ENCODE assay signal across 23 cellular contexts in the genomic region with DNA sequence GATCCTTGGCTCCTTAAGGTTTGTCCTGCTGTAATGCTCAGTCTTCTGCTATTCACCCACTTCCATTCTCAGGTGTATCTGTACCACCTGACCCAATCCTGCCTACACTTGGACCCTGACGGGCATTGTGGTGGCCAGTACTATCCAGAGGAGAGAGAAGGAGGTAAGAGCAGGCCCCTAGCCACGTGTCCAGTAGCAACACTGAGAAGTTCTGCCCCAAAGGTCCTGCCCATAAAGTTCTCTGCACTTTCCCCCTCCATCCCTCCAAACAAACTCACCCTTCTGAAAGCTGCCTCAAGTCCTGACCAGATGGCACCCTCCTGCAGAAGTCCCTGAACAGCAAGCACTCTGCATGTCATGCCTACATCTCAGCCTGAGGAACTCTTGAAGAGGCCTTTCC.
"Had no signal": no experiment of that assay in that cellular context is flagged by ENCODE, and none has a peak within 500 bp of the region (broad histone marks: within the 10 kb centered on the region; RNA-seq: fewer than 3 reads in every experiment).

No MANE protein-coding gene starts in this region.

- H3K36me3 Mint-ChIP-seq: neural progenitor cell; stimulated activated effector memory CD8-positive, alpha-beta T cell treated with anti-CD3 and anti-CD28 coated beads, Interleukin-12 subunit alpha, Interleukin-12 subunit beta, amount 100 ng/mL, for 72 hours had no signal

- H3K4me1 Mint-ChIP-seq: activated naive CD8-positive, alpha-beta T cell treated with anti-CD3 and anti-CD28 coated beads, Interleukin-2, amount 10 ng/mL, durations not matched to agents 7 days and 5 days; stimulated activated effector memory CD8-positive, alpha-beta T cell treated with anti-CD3 and anti-CD28 coated beads, Interleukin-12 subunit alpha, Interleukin-12 subunit beta, amount 100 ng/mL, for 72 hours; stimulated activated naive CD8-positive, alpha-beta T cell treated with anti-CD3 and anti-CD28 coated beads, Interleukin-15, amount 100 ng/mL, for 72 hours had no signal

- H3K9me3 Mint-ChIP-seq: activated CD4-positive, alpha-beta T cell treated with anti-CD3 and anti-CD28 coated beads, Interleukin-2, amount 10 ng/mL, durations not matched to agents 24 days and 14 days; activated naive CD8-positive, alpha-beta T cell treated with anti-CD3 and anti-CD28 coated beads, Interleukin-2, amount 10 ng/mL, durations not matched to agents 7 days and 5 days; neural progenitor cell; stimulated activated effector memory CD8-positive, alpha-beta T cell treated with anti-CD3 and anti-CD28 coated beads, Interleukin-12 subunit alpha, Interleukin-12 subunit beta, amount 100 ng/mL, for 72 hours; stimulated activated naive CD8-positive, alpha-beta T cell treated with anti-CD3 and anti-CD28 coated beads, Interleukin-15, amount 100 ng/mL, for 72 hours had no signal

- H3K4me1 ChIP-seq: gastroesophageal sphincter, neural progenitor cell, psoas muscle, suprapubic skin had no signal

- H3K36me3 ChIP-seq: gastroesophageal sphincter, neural progenitor cell, suprapubic skin, transverse colon had no signal

- H2AFZ ChIP-seq: neural progenitor cell had no signal

- H3K4me3 ChIP-seq: coronary artery, gastroesophageal sphincter, neural progenitor cell, psoas muscle, suprapubic skin, transverse colon had no signal

- H3K4me3 Mint-ChIP-seq: activated CD4-positive, alpha-beta T cell treated with anti-CD3 and anti-CD28 coated beads, Interleukin-2, amount 10 ng/mL, durations not matched to agents 24 days and 14 days; activated naive CD8-positive, alpha-beta T cell treated with anti-CD3 and anti-CD28 coated beads, Interleukin-2, amount 10 ng/mL, durations not matched to agents 7 days and 5 days; naive thymus-derived CD4-positive, alpha-beta T cell; neural progenitor cell; stimulated activated effector memory CD8-positive, alpha-beta T cell treated with anti-CD3 and anti-CD28 coated beads, Interleukin-12 subunit alpha, Interleukin-12 subunit beta, amount 100 ng/mL, for 72 hours; stimulated activated naive CD8-positive, alpha-beta T cell treated with anti-CD3 and anti-CD28 coated beads, Interleukin-15, amount 100 ng/mL, for 72 hours had no signal

- ATAC-seq: activated CD4-positive, CD25-positive, alpha-beta regulatory T cell treated with anti-CD3 and anti-CD28 coated beads, Interleukin-2, amount 50 U/mL, for 24 hours; gastroesophageal sphincter; left cardiac atrium; naive thymus-derived CD4-positive, alpha-beta T cell; psoas muscle; right cardiac atrium; stimulated activated effector memory CD8-positive, alpha-beta T cell treated with anti-CD3 and anti-CD28 coated beads, Interleukin-12 subunit alpha, Interleukin-12 subunit beta, amount 100 ng/mL, for 72 hours; stimulated activated naive CD8-positive, alpha-beta T cell treated with anti-CD3 and anti-CD28 coated beads, Interleukin-15, amount 100 ng/mL, for 72 hours had no signal

- H3K27ac Mint-ChIP-seq: activated CD4-positive, alpha-beta T cell treated with anti-CD3 and anti-CD28 coated beads, Interleukin-2, amount 10 ng/mL, durations not matched to agents 24 days and 14 days; activated naive CD8-positive, alpha-beta T cell treated with anti-CD3 and anti-CD28 coated beads, Interleukin-2, amount 10 ng/mL, durations not matched to agents 7 days and 5 days; stimulated activated effector memory CD8-positive, alpha-beta T cell treated with anti-CD3 and anti-CD28 coated beads, Interleukin-12 subunit alpha, Interleukin-12 subunit beta, amount 100 ng/mL, for 72 hours; stimulated activated naive CD8-positive, alpha-beta T cell treated with anti-CD3 and anti-CD28 coated beads, Interleukin-15, amount 100 ng/mL, for 72 hours had no signal

- H3K27me3 Mint-ChIP-seq: activated CD4-positive, alpha-beta T cell treated with anti-CD3 and anti-CD28 coated beads, Interleukin-2, amount 10 ng/mL, durations not matched to agents 24 days and 14 days; activated naive CD8-positive, alpha-beta T cell treated with anti-CD3 and anti-CD28 coated beads, Interleukin-2, amount 10 ng/mL, durations not matched to agents 7 days and 5 days; naive thymus-derived CD4-positive, alpha-beta T cell; stimulated activated naive CD8-positive, alpha-beta T cell treated with anti-CD3 and anti-CD28 coated beads, Interleukin-15, amount 100 ng/mL, for 72 hours had no signal

- H3K9me3 ChIP-seq: gastroesophageal sphincter, psoas muscle, SK-N-SH, suprapubic skin, transverse colon had no signal

- H3K27me3 ChIP-seq: gastroesophageal sphincter, neural progenitor cell, suprapubic skin, transverse colon had no signal

- H3K27ac ChIP-seq: coronary artery, epithelial cell of prostate, gastroesophageal sphincter, neural progenitor cell, psoas muscle, suprapubic skin, transverse colon, VCaP had no signal

- H3K9ac ChIP-seq: neural progenitor cell, SK-N-SH had no signal

- DNase-seq: activated CD4-positive, alpha-beta T cell treated with anti-CD3 and anti-CD28 coated beads, Interleukin-2, amount 10 ng/mL, durations not matched to agents 24 days and 14 days; activated naive CD4-positive, alpha-beta T cell treated with Interleukin-2 at 50 U/mL for 16 hours; activated naive CD8-positive, alpha-beta T cell treated with anti-CD3 and anti-CD28 coated beads, Interleukin-2, amount 10 ng/mL, durations not matched to agents 7 days and 5 days; activated T-cell treated with anti-CD3 and anti-CD28 coated beads, Interleukin-2, amount 50 U/mL, for 1 hour; amygdala; cerebellar nuclear complex; left cardiac atrium; mesendoderm; naive thymus-derived CD4-positive, alpha-beta T cell; psoas muscle; right cardiac atrium; SK-N-SH; T-helper 2 cell; transverse colon had no signal

- H3K4me2 ChIP-seq: neural progenitor cell, SK-N-SH had no signal
